In genomic region chr1:201618375-201618774, GRCh38 we compare ENCODE assay signal across 22 cellular contexts.
DNase-seq lines count a peak whose midpoint lies in the region; ATAC-seq, FAIRE-seq and TF ChIP-seq lines count a peak whose summit lies in the region.
"Had no signal": no experiment of that assay in that cellular context is flagged by ENCODE, and none has a peak within 500 bp of the region (broad histone marks: within the 10 kb centered on the region; RNA-seq: fewer than 3 reads in every experiment).

No MANE protein-coding gene starts in this region.

- TF ChIP-seq CTCF in HEK293 (tag by site-specific recombination; IDR thresholded peaks at IDR 0.05) (no peak), WTC11 (IDR thresholded peaks at IDR 0.05) (no peak), kidney (IDR thresholded peaks at IDR 0.05; ENCODE audit: borderline replicate concordance, extremely low read depth, insufficient read depth) (no peak)

- H3K4me1 Mint-ChIP-seq in WTC11 = peaks cover 37% of the 10 kb centered on the region
- H3K4me1 Mint-ChIP-seq: B cell; CD4-positive, CD25-positive, alpha-beta regulatory T cell had no signal

- H3K9me3 ChIP-seq in HEK293 (ENCODE audit: control insufficient read depth, insufficient read depth, low read depth, low read length) (no peaks in the 10 kb centered on the region), kidney (ENCODE audit: control insufficient read depth in 1 of 2, low read length in 2 of 2) (no peaks in the 10 kb centered on the region)
- H3K9me3 ChIP-seq: A549, BLaER1, Caco-2, HAP-1 had no signal

- CTCF ChIA-PET in HEK293 (lab: Yijun Ruan, JAX) (interaction anchor here (0.6 to 0.7 kb wide), 2 partner anchors 59 to 134 kb away, joined by 4 to 5 read pairs; no protein-coding TSS in a partner anchor), WTC11 (lab: Charles Lee) (interaction anchor here (0.8 to 1.6 kb wide), 5 partner anchors 8 to 175 kb away, joined by 3 to 7 read pairs (median 4); no protein-coding TSS in a partner anchor)

- H3K4me3 ChIP-seq in HEK293 (ENCODE audit: low read depth, low read length) (no peak overlapping the region), kidney (ENCODE audit: low read length in 2 of 2) (no peak overlapping the region)
- H3K4me3 ChIP-seq: A549, BLaER1, HAP-1 had no signal

- no peaks in the 10 kb centered on the region for H3K9me3 Mint-ChIP-seq in WTC11
- H3K9me3 Mint-ChIP-seq: CD4-positive, CD25-positive, alpha-beta regulatory T cell; CD8-positive, alpha-beta T cell had no signal

- POLR2A ChIA-PET in HEK293 (lab: Yijun Ruan, JAX) = interaction anchor here (0.6 kb wide), 1 partner anchor 13 kb away, joined by 3 read pairs; no protein-coding TSS in a partner anchor
- POLR2A ChIA-PET in WTC11 (lab: Charles Lee) = interaction anchor here (1.6 kb wide), 1 partner anchor 17 kb away, joined by 4 read pairs; no protein-coding TSS in a partner anchor

- H3K36me3 ChIP-seq in HEK293 (ENCODE audit: control insufficient read depth in 2 of 2, insufficient read depth in 1 of 2, low read length in 2 of 2) (no peaks in the 10 kb centered on the region), kidney (ENCODE audit: control insufficient read depth in 1 of 2, insufficient read depth in 2 of 2, low read length in 2 of 2) (no peaks in the 10 kb centered on the region)
- H3K36me3 ChIP-seq: HAP-1 had no signal

- H3K27ac ChIP-seq in HEK293 (ENCODE audit: extremely low read depth, low read depth, low read length) = no peak overlapping the region
- H3K27ac ChIP-seq in kidney (ENCODE audit: low read depth in 2 of 2, low read length in 2 of 2) = no peak overlapping the region
- H3K27ac ChIP-seq: BLaER1, C4-2B had no signal

- DNase-seq in WTC11 (ENCODE audit: low spot score) (no peak), kidney (peak; percentile 1), AG20443 (ENCODE audit: low spot score) (no peak), SKM-1 treated with dmso at 0.1 percent for 144 hours (lab: John Stamatoyannopoulos, UW; ENCODE audit: unreplicated experiment) (no peak)
- DNase-seq: 8988T; ACHN; Caco-2; CD4-positive, CD25-positive, alpha-beta regulatory T cell; CD8-positive, alpha-beta T cell; DMS153; DND-41; GOT3 had no signal

- H3K27me3 Mint-ChIP-seq in WTC11 (ENCODE audit: low read depth) = peaks cover 4% of the 10 kb centered on the region
- H3K27me3 Mint-ChIP-seq: CD4-positive, CD25-positive, alpha-beta regulatory T cell had no signal

- intact Hi-C loops in kidney (cut with DNase I) = no loop called here

- H3K4me1 ChIP-seq in HEK293 (ENCODE audit: control insufficient read depth, insufficient read depth, low read length) = no peaks in the 10 kb centered on the region
- no peaks in the 10 kb centered on the region for H3K4me1 ChIP-seq in kidney (ENCODE audit: control insufficient read depth in 1 of 2, insufficient read depth in 1 of 2, low read depth in 1 of 2, low read length in 2 of 2)
- H3K4me1 ChIP-seq: BLaER1, Caco-2, HAP-1 had no signal

- no peak overlapping the region for H3K27ac Mint-ChIP-seq in WTC11
- H3K27ac Mint-ChIP-seq: B cell; CD4-positive, CD25-positive, alpha-beta regulatory T cell; CD8-positive, alpha-beta T cell had no signal

- no peaks in the 10 kb centered on the region for H3K36me3 Mint-ChIP-seq in WTC11
- H3K36me3 Mint-ChIP-seq: CD4-positive, CD25-positive, alpha-beta regulatory T cell; CD8-positive, alpha-beta T cell had no signal

- no peak overlapping the region for H3K4me3 Mint-ChIP-seq in WTC11
- H3K4me3 Mint-ChIP-seq: B cell; CD4-positive, CD25-positive, alpha-beta regulatory T cell; CD8-positive, alpha-beta T cell had no signal

- no peak overlapping the region for H3K9ac ChIP-seq in kidney (ENCODE audit: low read length in 2 of 2)
- H3K9ac ChIP-seq: BLaER1 had no signal

- FAIRE-seq in kidney (lab: Jason Lieb, UNC) = no peak
- FAIRE-seq: A549, G401.6, GM12892, H54 had no signal

- ATAC-seq in WTC11 (peak; percentile 12), HG02840 (IDR thresholded peaks at IDR 0.05; ENCODE audit: low FRiP score, unreplicated experiment) (no peak)
- ATAC-seq: CD8-positive, alpha-beta T cell had no signal

TF ChIP-seq in HEK293, 187 proteins besides CTCF, POLR2A, EP300 and RAD21:
- TF ChIP-seq SP7 (tag by site-specific recombination; IDR thresholded peaks at IDR 0.05) (no peak), KLF1 (tag by site-specific recombination; IDR thresholded peaks at IDR 0.05) (0 out of 2 replicates have a peak, but pooled peaks have one; percentile 36)
TF ChIP-seq in HEK293: peak in this region for 1.

TF ChIP-seq in WTC11, 78 proteins besides CTCF, POLR2A, EP300 and RAD21:
- TF ChIP-seq TCF7 (CRISPR knock-in tag; IDR thresholded peaks at IDR 0.05; ENCODE audit: low read depth) = no peak
- no peak for TF ChIP-seq NR2C2 (CRISPR knock-in tag; IDR thresholded peaks at IDR 0.05)
- no peak for TF ChIP-seq FOXK1 (CRISPR knock-in tag; IDR thresholded peaks at IDR 0.05)
- TF ChIP-seq ZNF219 (CRISPR knock-in tag; IDR thresholded peaks at IDR 0.05; ENCODE audit: borderline replicate concordance) = no peak
- no peak for TF ChIP-seq ZNF425 (CRISPR knock-in tag; conservative IDR thresholded peaks at IDR 0.05)
- no peak for TF ChIP-seq JUN (CRISPR knock-in tag; IDR thresholded peaks at IDR 0.05)
- TF ChIP-seq, protein P1, sequence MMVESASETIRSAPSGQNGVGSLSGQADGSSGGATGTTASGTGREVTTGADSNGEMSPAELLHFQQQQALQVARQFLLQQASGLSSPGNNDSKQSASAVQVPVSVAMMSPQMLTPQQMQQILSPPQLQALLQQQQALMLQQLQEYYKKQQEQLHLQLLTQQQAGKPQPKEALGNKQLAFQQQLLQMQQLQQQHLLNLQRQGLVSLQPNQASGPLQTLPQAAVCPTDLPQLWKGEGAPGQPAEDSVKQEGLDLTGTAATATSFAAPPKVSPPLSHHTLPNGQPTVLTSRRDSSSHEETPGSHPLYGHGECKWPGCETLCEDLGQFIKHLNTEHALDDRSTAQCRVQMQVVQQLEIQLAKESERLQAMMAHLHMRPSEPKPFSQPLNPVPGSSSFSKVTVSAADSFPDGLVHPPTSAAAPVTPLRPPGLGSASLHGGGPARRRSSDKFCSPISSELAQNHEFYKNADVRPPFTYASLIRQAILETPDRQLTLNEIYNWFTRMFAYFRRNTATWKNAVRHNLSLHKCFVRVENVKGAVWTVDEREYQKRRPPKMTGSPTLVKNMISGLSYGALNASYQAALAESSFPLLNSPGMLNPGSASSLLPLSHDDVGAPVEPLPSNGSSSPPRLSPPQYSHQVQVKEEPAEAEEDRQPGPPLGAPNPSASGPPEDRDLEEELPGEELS (CRISPR knock-in tag; IDR thresholded peaks at IDR 0.05) = no peak
- no peak for TF ChIP-seq RELA (CRISPR knock-in tag; IDR thresholded peaks at IDR 0.05; ENCODE audit: borderline replicate concordance)
- no peak for TF ChIP-seq USF1 (CRISPR knock-in tag; IDR thresholded peaks at IDR 0.05)
- TF ChIP-seq GRHL2 (CRISPR knock-in tag; IDR thresholded peaks at IDR 0.05; ENCODE audit: insufficient replicate concordance, severe bottlenecking) = no peak
- TF ChIP-seq TP53 (CRISPR knock-in tag; IDR thresholded peaks at IDR 0.05) = no peak
- TF ChIP-seq TEAD4 (CRISPR knock-in tag; IDR thresholded peaks at IDR 0.05) = no peak
- TF ChIP-seq ZNF423 (CRISPR knock-in tag; IDR thresholded peaks at IDR 0.05) = no peak
- no peak for TF ChIP-seq ZBTB21 (CRISPR knock-in tag; IDR thresholded peaks at IDR 0.05; ENCODE audit: borderline replicate concordance)
